In the genomic region with DNA sequence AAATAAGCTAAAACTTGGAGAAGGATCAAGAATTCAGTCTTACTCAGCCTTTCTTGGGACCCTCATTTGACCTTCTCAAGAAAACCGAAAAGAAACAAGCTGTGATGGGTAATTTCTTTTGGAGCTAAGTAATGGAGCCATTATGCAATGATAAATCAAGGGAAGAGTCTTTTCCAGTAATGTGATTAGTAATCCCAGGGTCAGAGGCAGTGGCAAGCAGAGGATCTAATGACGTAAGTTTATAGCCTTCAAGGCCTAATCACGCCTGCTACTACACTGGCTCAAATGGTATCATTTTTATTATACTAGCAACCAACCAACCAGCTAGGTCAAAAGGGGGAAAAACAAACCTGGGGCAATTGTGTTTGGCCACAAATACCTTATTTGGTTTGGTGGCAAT, we compare ENCODE assay signal across 21 cellular contexts.
"Had no signal": no experiment of that assay in that cellular context is flagged by ENCODE, and none has a peak within 500 bp of the region (broad histone marks: within the 10 kb centered on the region; RNA-seq: fewer than 3 reads in every experiment).

No MANE protein-coding gene starts in this region.

- H3K36me3 ChIP-seq: breast epithelium, colonic mucosa, left lung, neutrophil, ovary, prostate gland, tibial artery had no signal

- DNase-seq: activated B cell treated with CpG ODN at 0.5 μM for 24 hours; activated CD4-positive, alpha-beta T cell treated with anti-CD3 and anti-CD28 coated beads for 4 hours; activated CD4-positive, alpha-beta T cell treated with anti-CD3 and anti-CD28 coated beads, Interleukin-2, amount 50 U/mL, for 48 hours; activated CD8-positive, alpha-beta memory T cell treated with anti-CD3 and anti-CD28 coated beads, Interleukin-2, amount 50 U/mL, for 48 hours; activated naive CD4-positive, alpha-beta T cell; activated T-cell treated with anti-CD3 and anti-CD28 coated beads, Interleukin-2, amount 50 U/mL, for 4 hours; colonic mucosa; endodermal cell; foreskin melanocyte; left lung; natural killer cell; ovary; stimulated activated CD4-positive, alpha-beta T cell treated with anti-CD3 and anti-CD28 coated beads, Interleukin-12 subunit alpha, Interleukin-12 subunit beta, amount 100 ng/mL, for 4 hours; stimulated activated naive CD8-positive, alpha-beta T cell treated with anti-CD3 and anti-CD28 coated beads, Interleukin-15, amount 100 ng/mL, for 72 hours; T-helper 1 cell; T-helper 9 cell; tibial artery had no signal

- ATAC-seq: activated T-cell treated with anti-CD3 and anti-CD28 coated beads, Interleukin-2, amount 50 U/mL, for 4 hours; left lung; natural killer cell; stimulated activated naive CD8-positive, alpha-beta T cell treated with anti-CD3 and anti-CD28 coated beads, Interleukin-15, amount 100 ng/mL, for 72 hours had no signal

- H3K27me3 ChIP-seq: breast epithelium, colonic mucosa, left lung, neutrophil, ovary, tibial artery had no signal

- H3K4me3 ChIP-seq: breast epithelium, colonic mucosa, left lung, lung, ovary, prostate gland, tibial artery had no signal

- H3K27ac ChIP-seq: breast epithelium, colonic mucosa, left lung, neutrophil, ovary, prostate gland, tibial artery had no signal
